ENCODE assay signal across 11 cellular contexts in genomic region chr3:99418709-99419108, GRCh38.
DNase-seq lines count a peak whose midpoint lies in the region; ATAC-seq and TF ChIP-seq lines count a peak whose summit lies in the region.
"Had no signal": no experiment of that assay in that cellular context is flagged by ENCODE, and none has a peak within 500 bp of the region (broad histone marks: within the 10 kb centered on the region; RNA-seq: fewer than 3 reads in every experiment).

No MANE protein-coding gene starts in this region.

- H3K4me2 ChIP-seq in mesenchymal stem cell (ENCODE audit: low read length, poor library complexity, severe bottlenecking), result no peak overlapping the region

- no peak overlapping the region for H2BK12ac ChIP-seq in mesenchymal stem cell (ENCODE audit: low read length in 2 of 2)

- H3K18ac ChIP-seq in mesenchymal stem cell (ENCODE audit: low read depth in 1 of 2, low read length in 2 of 2), result no peak overlapping the region

- H2BK5ac ChIP-seq in mesenchymal stem cell (ENCODE audit: low read depth, low read length, poor library complexity, severe bottlenecking), result no peak overlapping the region

- no peak overlapping the region for H3K14ac ChIP-seq in mesenchymal stem cell (ENCODE audit: low read length in 2 of 2)

- peaks cover 4% of the 10 kb centered on the region for H3K4me1 ChIP-seq in mesenchymal stem cell (ENCODE audit: control insufficient read depth, insufficient read depth, low read depth, low read length)
- no peaks in the 10 kb centered on the region for H3K4me1 ChIP-seq in transverse colon
- no peaks in the 10 kb centered on the region for H3K4me1 ChIP-seq in stomach

- TF ChIP-seq EP300 in transverse colon (IDR thresholded peaks at IDR 0.05; ENCODE audit: low read depth) (no peak), stomach (IDR thresholded peaks at IDR 0.05) (no peak)

- H3K27me3 ChIP-seq in mesenchymal stem cell (ENCODE audit: control insufficient read depth in 1 of 2, insufficient read depth in 1 of 2, low read length in 2 of 2) (no peaks in the 10 kb centered on the region), transverse colon (no peaks in the 10 kb centered on the region), stomach (no peaks in the 10 kb centered on the region)

- in situ Hi-C loops in transverse colon (cut with MboI; ENCODE audit: low pct_ligation_motif_present in 1 of 4, low pct_unique_long_range_greater_than_20kb in 1 of 4, low sequenced_read_pairs in 3 of 4), result no loop called here

- no peak overlapping the region for H3K4me3 ChIP-seq in mesenchymal stem cell (ENCODE audit: insufficient read depth in 1 of 2, low read depth in 1 of 2, low read length in 2 of 2)
- H3K4me3 ChIP-seq in transverse colon, result no peak overlapping the region
- H3K4me3 ChIP-seq in stomach, result no peak overlapping the region

- intact Hi-C loops in transverse colon (cut with DNase I; ENCODE audit: low total_unique reads), result no loop called here
- intact Hi-C loops in stomach (cut with DNase I; ENCODE audit: low total_unique reads), result no loop called here

- TF ChIP-seq CTCF in transverse colon (IDR thresholded peaks at IDR 0.05) (no peak), stomach (IDR thresholded peaks at IDR 0.05) (no peak)

- H2BK15ac ChIP-seq in mesenchymal stem cell (ENCODE audit: low read depth, poor library complexity, severe bottlenecking), result no peak overlapping the region

- H3K79me1 ChIP-seq in mesenchymal stem cell (replicated peaks; ENCODE audit: low read length, poor library complexity, severe bottlenecking), result no peaks in the 10 kb centered on the region

- TF ChIP-seq POLR2A in transverse colon (IDR thresholded peaks at IDR 0.05) (no peak), stomach (IDR thresholded peaks at IDR 0.05) (no peak)

- no peak overlapping the region for H4K91ac ChIP-seq in mesenchymal stem cell (ENCODE audit: low read length)

- H3K9ac ChIP-seq in mesenchymal stem cell (ENCODE audit: low read length), result no peak overlapping the region

- H2AK5ac ChIP-seq in mesenchymal stem cell (ENCODE audit: low read length, severe bottlenecking), result peak overlapping the region; percentile 27

- no peak overlapping the region for H3K4ac ChIP-seq in mesenchymal stem cell (ENCODE audit: low read depth in 1 of 2, low read length in 2 of 2)

- H3K9me3 ChIP-seq in mesenchymal stem cell (ENCODE audit: control insufficient read depth, low read length), result no peaks in the 10 kb centered on the region
- no peaks in the 10 kb centered on the region for H3K9me3 ChIP-seq in transverse colon
- H3K9me3 ChIP-seq in stomach, result no peaks in the 10 kb centered on the region

- ATAC-seq in GM18870 (IDR thresholded peaks at IDR 0.05; ENCODE audit: unreplicated experiment) (peak; percentile 80), GM21723 (IDR thresholded peaks at IDR 0.05; ENCODE audit: unreplicated experiment) (peak; percentile 82), HG03139 (IDR thresholded peaks at IDR 0.05; ENCODE audit: unreplicated experiment) (peak; percentile 51)
- ATAC-seq: right cardiac atrium had no signal

- H3K27ac ChIP-seq in mesenchymal stem cell (ENCODE audit: low read length, poor library complexity, severe bottlenecking), result peak overlapping the region; percentile 49
- no peak overlapping the region for H3K27ac ChIP-seq in transverse colon
- no peak overlapping the region for H3K27ac ChIP-seq in stomach

- peak; percentile 27 for DNase-seq in mesenchymal stem cell
- DNase-seq in transverse colon, result no peak
- DNase-seq in DMS114 treated with DMSO at 0.1 percent for 48 hours (lab: John Stamatoyannopoulos, UW; ENCODE audit: unreplicated experiment), result no peak
- no peak for DNase-seq in NCI-H2081 (lab: John Stamatoyannopoulos, UW)
- no peak for DNase-seq in stomach
- DNase-seq: activated CD4-positive, CD25-positive, alpha-beta regulatory T cell treated with anti-CD3 and anti-CD28 coated beads, Interleukin-2, amount 50 U/mL, for 72 hours; mesendoderm; right cardiac atrium had no signal

- no peak overlapping the region for H2BK120ac ChIP-seq in mesenchymal stem cell (ENCODE audit: low read depth, low read length)

- H3K36me3 ChIP-seq in mesenchymal stem cell (ENCODE audit: control insufficient read depth in 1 of 2, insufficient read depth in 2 of 2, low read depth in 1 of 2, low read length in 2 of 2) (no peaks in the 10 kb centered on the region), transverse colon (no peaks in the 10 kb centered on the region), stomach (no peaks in the 10 kb centered on the region)

- 93% methylated on average over 3 of the region's 3 CpGs for WGBS in mesenchymal stem cell
- 62 to 86% methylated on average over 1 to 3 of the region's 3 CpGs for WGBS in transverse colon (ENCODE audit: low coverage in 1 of 2), 2 donors
- WGBS in stomach, 5 donors, result 56 to 75% (median 72%) methylated on average over 3 of the region's 3 CpGs

- H4K8ac ChIP-seq in mesenchymal stem cell (ENCODE audit: low read length), result no peak overlapping the region

- no peak overlapping the region for H3K23ac ChIP-seq in mesenchymal stem cell (ENCODE audit: low read length in 2 of 2)

- H2AFZ ChIP-seq in mesenchymal stem cell (ENCODE audit: low read depth, low read length), result no peak overlapping the region
